8 cellular contexts compared by ENCODE assay signal in genomic region chr9:127968046-127968445, GRCh38. TPM values are rescaled to one million over a fixed set of nuclear protein-coding genes. Genes with fewer than 3 reads are reported as not detected.
DNase-seq lines count a peak whose midpoint lies in the region; ATAC-seq, FAIRE-seq and TF ChIP-seq lines count a peak whose summit lies in the region.

No MANE protein-coding gene starts in this region.

- TF ChIP-seq CTCF in CD14-positive monocyte (IDR thresholded peaks at IDR 0.05) = no peak
- TF ChIP-seq CTCF in chondrocyte (IDR thresholded peaks at IDR 0.05) = no peak
- no peak for TF ChIP-seq CTCF in osteocyte (IDR thresholded peaks at IDR 0.05)
- no peak for TF ChIP-seq CTCF in D721Med (IDR thresholded peaks at IDR 0.05; ENCODE audit: insufficient read depth, missing control alignments)

- no peak overlapping the region for H3K4me3 ChIP-seq in Karpas-422 (ENCODE audit: low read length)

- no peak for FAIRE-seq in D721Med (lab: Jason Lieb, UNC)

- H3K27ac Mint-ChIP-seq in CD14-positive monocyte (peak overlapping the region in 5 of 7 donors; percentile 16 to 81 (median 57)), chondrocyte (ENCODE audit: unreplicated experiment) (peak overlapping the region; percentile 98), osteocyte (ENCODE audit: unreplicated experiment) (peak overlapping the region; percentile 99)

- intact Hi-C loops in CD14-positive monocyte (cut with micrococcal nuclease) = no loop called here

- H3K9ac ChIP-seq in Karpas-422 (ENCODE audit: low read length) = no peak overlapping the region

- H3K27me3 ChIP-seq in Karpas-422 (ENCODE audit: low read length) = no peaks in the 10 kb centered on the region

- no peak overlapping the region for H3K4me2 ChIP-seq in Karpas-422 (ENCODE audit: low read depth, low read length, poor library complexity, severe bottlenecking)

- no peak for ATAC-seq in HG03280 (IDR thresholded peaks at IDR 0.05; ENCODE audit: unreplicated experiment)

- H3K27ac ChIP-seq in Karpas-422 (ENCODE audit: low read length) = no peak overlapping the region

- H3K36me3 Mint-ChIP-seq in CD14-positive monocyte (peaks cover 0 to 2% of the 10 kb centered on the region in 2 donors), chondrocyte (ENCODE audit: low read depth) (no peaks in the 10 kb centered on the region), osteocyte (ENCODE audit: unreplicated experiment) (peaks cover 4% of the 10 kb centered on the region)

- H3K4me1 Mint-ChIP-seq in CD14-positive monocyte (peaks cover 47% of the 10 kb centered on the region), chondrocyte (ENCODE audit: low read depth) (peaks cover 99% of the 10 kb centered on the region), osteocyte (ENCODE audit: unreplicated experiment) (peaks cover 92% of the 10 kb centered on the region)

- H2AFZ ChIP-seq in Karpas-422 (ENCODE audit: low read length) = no peak overlapping the region

- peaks cover 63% of the 10 kb centered on the region for H3K4me1 ChIP-seq in Karpas-422 (ENCODE audit: low read length)

- no peaks in the 10 kb centered on the region for H3K36me3 ChIP-seq in Karpas-422 (ENCODE audit: insufficient read depth, low read length)

- H3K4me3 Mint-ChIP-seq in CD14-positive monocyte = no peak overlapping the region
- no peak overlapping the region for H3K4me3 Mint-ChIP-seq in chondrocyte (ENCODE audit: unreplicated experiment)
- H3K4me3 Mint-ChIP-seq in osteocyte (ENCODE audit: unreplicated experiment) = no peak overlapping the region

- H3K9me3 ChIP-seq in Karpas-422 (ENCODE audit: low read length) = no peaks in the 10 kb centered on the region

- DNase-seq in CD14-positive monocyte (ENCODE audit: low spot score) (no peak), NCI-H226 (peak; percentile 49), chondrocyte (ENCODE audit: low spot score) (no peak), osteocyte (ENCODE audit: extremely low spot score, unreplicated experiment) (no peak), GOT3 (lab: John Stamatoyannopoulos, UW) (no peak), Karpas-422 (no peak), D721Med (ENCODE audit: insufficient read length, low spot score) (no peak)

- no peaks in the 10 kb centered on the region for H3K9me2 ChIP-seq in Karpas-422 (replicated peaks; ENCODE audit: insufficient read depth, low read length)

- H4K20me1 ChIP-seq in Karpas-422 (ENCODE audit: insufficient read depth, low read depth, low read length) = peaks cover 63% of the 10 kb centered on the region

- no peaks in the 10 kb centered on the region for H3K79me2 ChIP-seq in Karpas-422 (ENCODE audit: low read length)

- H3K9me3 Mint-ChIP-seq in CD14-positive monocyte (peaks cover 0 to 2% (median 0%) of the 10 kb centered on the region in 7 donors), chondrocyte (ENCODE audit: low read depth) (no peaks in the 10 kb centered on the region), osteocyte (ENCODE audit: unreplicated experiment) (no peaks in the 10 kb centered on the region)

- H3K27me3 Mint-ChIP-seq in CD14-positive monocyte (ENCODE audit: low read depth in 3 of 3) (peaks cover 2 to 8% (median 4%) of the 10 kb centered on the region in 3 donors), chondrocyte (ENCODE audit: low read depth) (no peaks in the 10 kb centered on the region), osteocyte (ENCODE audit: unreplicated experiment) (no peaks in the 10 kb centered on the region)

RNA-seq across cellular contexts. Expression of gene EEIG1, which starts 12.7 kb away (rescaled TPM):
- polyA plus RNA-seq in CD14-positive monocyte = 1 to 10 TPM in 1 of 2 donors, under 1 TPM in 1; 0.86 to 2.3 TPM
- total RNA-seq in chondrocyte (39.4 to 63.0 TPM (median 61.8 TPM) in 3 replicates), osteocyte (39.4 and 41.4 TPM in 2 replicates)
- 6.9 and 10.1 TPM in 2 replicates for total RNA-seq in Karpas-422 (2014; rRNA removed; shearing (Covaris generic); ENCODE audit: low replicate concordance)

RNA-seq across cellular contexts. Expression of gene DPM2, which starts 30.4 kb away (rescaled TPM):
- polyA plus RNA-seq in CD14-positive monocyte = 10 to 100 TPM; 25.4 to 28.7 TPM
- 26.3 to 28.9 TPM (median 27.8 TPM) in 3 replicates for total RNA-seq in chondrocyte
- 29.2 and 31.6 TPM in 2 replicates for total RNA-seq in osteocyte
- total RNA-seq in Karpas-422 (2014; rRNA removed; shearing (Covaris generic); ENCODE audit: low replicate concordance) = 21.5 and 34.4 TPM in 2 replicates

RNA-seq across cellular contexts. Expression of gene PIP5KL1, which starts 37.5 kb away (rescaled TPM):
- under 1 TPM; 0.31 to 0.57 TPM for polyA plus RNA-seq in CD14-positive monocyte
- total RNA-seq in chondrocyte (1.4 to 4.3 TPM (median 2.7 TPM) in 3 replicates), osteocyte (2.6 and 2.9 TPM in 2 replicates)
- total RNA-seq in Karpas-422 (2014; rRNA removed; shearing (Covaris generic); ENCODE audit: low replicate concordance) = 2.7 and 3.1 TPM in 2 replicates

RNA-seq across cellular contexts. Expression of gene ST6GALNAC4, which starts 51.2 kb away (rescaled TPM):
- polyA plus RNA-seq in CD14-positive monocyte = 10 to 100 TPM in 1 of 2 donors, 1 to 10 TPM in 1; 8.9 to 10.3 TPM
- total RNA-seq in chondrocyte = 22.2 to 25.5 TPM (median 24.4 TPM) in 3 replicates
- total RNA-seq in osteocyte = 21.4 and 25.1 TPM in 2 replicates
- total RNA-seq in Karpas-422 (2014; rRNA removed; shearing (Covaris generic); ENCODE audit: low replicate concordance) = 23.5 and 41.6 TPM in 2 replicates
